Comparison of ENCODE assay signal across 15 cellular contexts in the genomic region with DNA sequence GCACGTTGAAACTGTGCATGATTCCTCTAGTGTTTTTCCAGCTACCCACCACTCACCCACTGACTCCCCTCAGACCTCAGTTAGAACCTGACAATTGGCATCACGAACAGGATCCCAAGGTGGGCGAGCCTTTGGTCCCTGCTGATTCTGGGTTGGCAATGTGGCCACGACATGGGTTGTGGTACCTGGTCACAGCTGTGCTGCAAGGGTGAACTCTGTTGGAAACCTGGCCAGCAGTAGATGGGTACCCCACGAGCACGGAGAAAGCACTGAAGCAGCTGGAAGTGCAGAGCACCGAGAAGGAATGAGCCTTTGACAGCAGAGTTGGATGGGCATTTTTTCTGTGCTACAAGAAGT.
DNase-seq lines count a peak whose midpoint lies in the region; ATAC-seq, FAIRE-seq and TF ChIP-seq lines count a peak whose summit lies in the region.
"Had no signal": no experiment of that assay in that cellular context is flagged by ENCODE, and none has a peak within 500 bp of the region (broad histone marks: within the 10 kb centered on the region; RNA-seq: fewer than 3 reads in every experiment).

No MANE protein-coding gene starts in this region.

- H3K9me3 ChIP-seq in HEK293 (ENCODE audit: control insufficient read depth, insufficient read depth, low read depth, low read length) (no peaks in the 10 kb centered on the region), mesenchymal stem cell (ENCODE audit: control insufficient read depth, low read length) (no peaks in the 10 kb centered on the region), PC-3 (ENCODE audit: low read length) (no peaks in the 10 kb centered on the region)
- H3K9me3 ChIP-seq: HAP-1 had no signal

- H2AK5ac ChIP-seq in mesenchymal stem cell (ENCODE audit: low read length, severe bottlenecking) = no peak overlapping the region

- no TSS peak for BruUV-seq in PC-3 (replicated peaks; lab: Mats Ljungman, UMichigan)

- H3K9ac ChIP-seq in mesenchymal stem cell (ENCODE audit: low read length) (no peak overlapping the region), PC-3 (ENCODE audit: low read length) (no peak overlapping the region)
- H3K9ac ChIP-seq: BLaER1 treated with 17β-estradiol and CSF1 and Interleukin-3, amounts not matched to agents 10 nM and 100 nM had no signal

- no peak for FAIRE-seq in GM19239 (lab: Jason Lieb, UNC)
- FAIRE-seq: HTR-8/SVneo had no signal

- H3K79me2 ChIP-seq in PC-3 (ENCODE audit: low read length) = no peaks in the 10 kb centered on the region

- H3K4me3 ChIP-seq in HEK293 (ENCODE audit: low read depth, low read length) (no peak overlapping the region), mesenchymal stem cell (ENCODE audit: insufficient read depth in 1 of 2, low read depth in 1 of 2, low read length in 2 of 2) (no peak overlapping the region), PC-3 (ENCODE audit: low read length) (no peak overlapping the region)
- H3K4me3 ChIP-seq: BLaER1 treated with 17β-estradiol and CSF1 and Interleukin-3, amounts not matched to agents 10 nM and 100 nM; HAP-1 had no signal

- H3K4me2 ChIP-seq in mesenchymal stem cell (ENCODE audit: low read length, poor library complexity, severe bottlenecking) (no peak overlapping the region), PC-3 (ENCODE audit: low read length) (no peak overlapping the region)
- H3K4me2 ChIP-seq: BLaER1 treated with 17β-estradiol and CSF1 and Interleukin-3, amounts not matched to agents 10 nM and 100 nM had no signal

- H3F3A ChIP-seq in PC-3 (ENCODE audit: low read length, unreplicated experiment) = no peaks in the 10 kb centered on the region

- TF ChIP-seq CTCF in HEK293 (tag by site-specific recombination; IDR thresholded peaks at IDR 0.05) (no peak), PC-3 (conservative IDR thresholded peaks at IDR 0.05; ENCODE audit: low read depth, low read length) (no peak)

- H3K23ac ChIP-seq in mesenchymal stem cell (ENCODE audit: low read length in 2 of 2) = no peak overlapping the region

- H3K27ac ChIP-seq in HEK293 (ENCODE audit: extremely low read depth, low read depth, low read length) = no peak overlapping the region
- H3K27ac ChIP-seq in mesenchymal stem cell (ENCODE audit: low read length, poor library complexity, severe bottlenecking) = no peak overlapping the region
- H3K27ac ChIP-seq in PC-3 (ENCODE audit: low read length) = no peak overlapping the region
- H3K27ac ChIP-seq: BLaER1 treated with 17β-estradiol and CSF1 and Interleukin-3, amounts not matched to agents 10 nM and 100 nM had no signal

- DNase-seq in mesenchymal stem cell (no peak), PC-3 (no peak), putamen (ENCODE audit: low spot score) (no peak), GM19239 (ENCODE audit: insufficient read length, low spot score) (no peak)
- DNase-seq: Calu3; CD8-positive, alpha-beta T cell; DMS79 treated with DMSO at 0.1 percent for 48 hours; GF-D8; GOT3 had no signal

- no peak overlapping the region for H2BK120ac ChIP-seq in mesenchymal stem cell (ENCODE audit: low read depth, low read length)

- no peak overlapping the region for H3K14ac ChIP-seq in mesenchymal stem cell (ENCODE audit: low read length in 2 of 2)

- H2BK15ac ChIP-seq in mesenchymal stem cell (ENCODE audit: low read depth, poor library complexity, severe bottlenecking) = no peak overlapping the region

- H3K4me3 Mint-ChIP-seq in IgD-negative memory B cell = no peak overlapping the region
- H3K4me3 Mint-ChIP-seq: B cell; CD8-positive, alpha-beta T cell had no signal

- H3K4me1 Mint-ChIP-seq in IgD-negative memory B cell = peaks cover 0 to 6% (median 3%) of the 10 kb centered on the region in 3 donors
- H3K4me1 Mint-ChIP-seq: B cell had no signal

- intact Hi-C loops in PC-3 (cut with micrococcal nuclease) = no loop called here

- peak overlapping the region; percentile 56 for H4K8ac ChIP-seq in mesenchymal stem cell (ENCODE audit: low read length)

- H2BK5ac ChIP-seq in mesenchymal stem cell (ENCODE audit: low read depth, low read length, poor library complexity, severe bottlenecking) = no peak overlapping the region

- peaks cover 11% of the 10 kb centered on the region; the same call in 1 of the 2 replicates for H3K4me1 ChIP-seq in HEK293 (ENCODE audit: control insufficient read depth, insufficient read depth, low read length)
- H3K4me1 ChIP-seq in mesenchymal stem cell (ENCODE audit: control insufficient read depth, insufficient read depth, low read depth, low read length) = peaks cover 1% of the 10 kb centered on the region
- no peaks in the 10 kb centered on the region for H3K4me1 ChIP-seq in PC-3 (ENCODE audit: insufficient read depth, low read length)
- H3K4me1 ChIP-seq: BLaER1 treated with 17β-estradiol and CSF1 and Interleukin-3, amounts not matched to agents 10 nM and 100 nM; HAP-1 had no signal

- POLR2A ChIA-PET in HEK293 (lab: Yijun Ruan, JAX) (no interaction called here), PC-3 (lab: Charles Lee; ENCODE audit: unreplicated experiment) (no interaction called here)

- 98% methylated on average over 7 of the region's 7 CpGs for WGBS in mesenchymal stem cell

- no peaks in the 10 kb centered on the region for H3K27me3 ChIP-seq in mesenchymal stem cell (ENCODE audit: control insufficient read depth in 1 of 2, insufficient read depth in 1 of 2, low read length in 2 of 2)
- no peaks in the 10 kb centered on the region for H3K27me3 ChIP-seq in PC-3 (ENCODE audit: low read length)
- H3K27me3 ChIP-seq: BLaER1 treated with 17β-estradiol and CSF1 and Interleukin-3, amounts not matched to agents 10 nM and 100 nM had no signal

- H3K36me3 ChIP-seq in HEK293 (ENCODE audit: control insufficient read depth in 2 of 2, insufficient read depth in 1 of 2, low read length in 2 of 2) = no peaks in the 10 kb centered on the region
- H3K36me3 ChIP-seq in mesenchymal stem cell (ENCODE audit: control insufficient read depth in 1 of 2, insufficient read depth in 2 of 2, low read depth in 1 of 2, low read length in 2 of 2) = no peaks in the 10 kb centered on the region
- H3K36me3 ChIP-seq in PC-3 (ENCODE audit: low read depth, low read length) = no peaks in the 10 kb centered on the region
- H3K36me3 ChIP-seq: BLaER1 treated with 17β-estradiol and CSF1 and Interleukin-3, amounts not matched to agents 10 nM and 100 nM; HAP-1 had no signal

- H3K36me3 Mint-ChIP-seq in IgD-negative memory B cell = peaks cover 16% of the 10 kb centered on the region
- H3K36me3 Mint-ChIP-seq: CD8-positive, alpha-beta T cell had no signal

- CTCF ChIA-PET in HEK293 (lab: Yijun Ruan, JAX) (interaction anchor here (1.2 kb wide), 1 partner anchor 10 kb away, joined by 3 read pairs; no protein-coding TSS in a partner anchor), PC-3 (lab: Charles Lee) (no interaction called here)

- H3K18ac ChIP-seq in mesenchymal stem cell (ENCODE audit: low read depth in 1 of 2, low read length in 2 of 2) = no peak overlapping the region

- no peak overlapping the region for H2BK12ac ChIP-seq in mesenchymal stem cell (ENCODE audit: low read length in 2 of 2)

- H3K9me2 ChIP-seq in PC-3 (replicated peaks; ENCODE audit: low read length) = no peaks in the 10 kb centered on the region

- no peak for ATAC-seq in PC-3
- ATAC-seq: CD8-positive, alpha-beta T cell had no signal

- no peaks in the 10 kb centered on the region for H3K27me3 Mint-ChIP-seq in IgD-negative memory B cell
- H3K27me3 Mint-ChIP-seq: B cell had no signal

- H3K4ac ChIP-seq in mesenchymal stem cell (ENCODE audit: low read depth in 1 of 2, low read length in 2 of 2) = no peak overlapping the region

- no peak overlapping the region for H2AFZ ChIP-seq in mesenchymal stem cell (ENCODE audit: low read depth, low read length)
- H2AFZ ChIP-seq in PC-3 (ENCODE audit: low read length) = no peak overlapping the region

- H4K20me1 ChIP-seq in PC-3 (ENCODE audit: low read length) = no peaks in the 10 kb centered on the region
- H4K20me1 ChIP-seq: BLaER1 treated with 17β-estradiol and CSF1 and Interleukin-3, amounts not matched to agents 10 nM and 100 nM had no signal

- peaks cover 9% of the 10 kb centered on the region for H3K79me1 ChIP-seq in mesenchymal stem cell (replicated peaks; ENCODE audit: low read length, poor library complexity, severe bottlenecking)

- H4K91ac ChIP-seq in mesenchymal stem cell (ENCODE audit: low read length) = no peak overlapping the region

- H3K27ac Mint-ChIP-seq in IgD-negative memory B cell = peak overlapping the region in 2 of 3 donors; percentile 50 to 69
- H3K27ac Mint-ChIP-seq: B cell; CD8-positive, alpha-beta T cell had no signal

- peaks cover 3 to 14% (median 5%) of the 10 kb centered on the region in 3 donors for H3K9me3 Mint-ChIP-seq in IgD-negative memory B cell

TF ChIP-seq in HEK293, 187 proteins besides CTCF, POLR2A, EP300 and RAD21:
- 0 out of 2 replicates have a peak, but pooled peaks have one; percentile 0 for TF ChIP-seq ZNF112 (tag by site-specific recombination; IDR thresholded peaks at IDR 0.05)
- TF ChIP-seq ZNF37A (tag by site-specific recombination; IDR thresholded peaks at IDR 0.05) = no peak
- no peak for TF ChIP-seq ZNF561 (tag by site-specific recombination; IDR thresholded peaks at IDR 0.05; ENCODE audit: borderline replicate concordance)
- TF ChIP-seq SETDB1 (IDR thresholded peaks at IDR 0.05; ENCODE audit: insufficient read length, low read length) = peak; percentile 82
TF ChIP-seq in HEK293: peak in this region for 2.
